In the genomic region with DNA sequence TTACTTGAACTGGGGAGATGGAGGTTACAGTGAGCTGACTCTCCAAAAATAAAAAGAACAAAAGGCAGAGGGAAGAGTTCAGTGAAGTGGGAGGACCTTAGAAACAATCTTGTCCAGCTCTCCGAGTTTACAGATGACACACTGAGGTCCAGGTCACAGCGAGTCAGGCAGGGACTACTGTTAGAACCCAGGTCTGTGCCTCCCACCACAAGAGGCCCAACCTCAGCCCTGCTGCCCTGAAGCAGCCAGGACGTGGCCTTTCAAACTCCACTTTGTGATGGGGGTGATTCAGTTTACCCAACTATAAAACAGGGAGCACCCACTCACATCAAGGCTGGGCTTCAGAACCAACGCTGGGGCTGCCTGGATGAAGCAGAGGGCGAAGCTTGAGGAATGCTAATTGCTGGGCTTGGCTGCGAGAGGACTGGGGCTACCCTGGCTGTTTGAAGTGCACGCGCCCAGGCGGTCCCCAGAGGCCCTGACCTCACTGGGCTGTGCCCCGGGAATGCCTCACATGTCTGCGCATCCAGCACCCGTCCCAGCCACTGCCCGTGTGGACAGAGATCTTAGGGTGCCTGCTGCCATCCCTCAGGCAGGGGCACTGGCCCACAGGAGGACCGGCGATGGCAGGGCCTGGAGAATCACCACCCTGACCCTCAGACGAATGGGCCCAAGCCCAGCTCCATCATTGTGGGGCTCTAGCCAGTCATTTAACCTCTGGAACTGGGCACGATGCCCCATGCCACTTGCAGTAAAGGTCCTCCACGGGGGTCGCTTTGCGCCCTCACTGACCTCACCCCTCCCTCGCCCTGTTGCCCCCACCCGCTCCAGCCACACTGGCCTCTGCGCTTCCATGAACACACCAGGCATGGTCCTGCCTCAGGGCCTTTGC, we compare ENCODE assay signal across 20 cellular contexts. TPM values are rescaled to one million over a fixed set of nuclear protein-coding genes. Genes with fewer than 3 reads are reported as not detected.
DNase-seq lines count a peak whose midpoint lies in the region; ATAC-seq and TF ChIP-seq lines count a peak whose summit lies in the region.
"Had no signal": no experiment of that assay in that cellular context is flagged by ENCODE, and none has a peak within 500 bp of the region (broad histone marks: within the 10 kb centered on the region; RNA-seq: fewer than 3 reads in every experiment).

No MANE protein-coding gene starts in this region.

- H3K4ac ChIP-seq in trophoblast cell (ENCODE audit: low read depth, low read length): no peak overlapping the region

- peak overlapping the region; percentile 15; the same call in 1 of the 2 replicates for H3K9ac ChIP-seq in SK-N-SH
- no peak overlapping the region for H3K9ac ChIP-seq in trophoblast cell (ENCODE audit: low read length)
- H3K9ac ChIP-seq: parathyroid adenoma had no signal

- H3K27me3 Mint-ChIP-seq in HFFc6 (ENCODE audit: insufficient read depth): peaks cover 4% of the 10 kb centered on the region
- H3K27me3 Mint-ChIP-seq in chondrocyte (ENCODE audit: low read depth): no peaks in the 10 kb centered on the region
- H3K27me3 Mint-ChIP-seq: T-helper 17 cell had no signal

- H4K12ac ChIP-seq in trophoblast cell (ENCODE audit: low read depth, low read length): no peak overlapping the region

- H3K27ac Mint-ChIP-seq in HFFc6 (peak overlapping the region; percentile 77), chondrocyte (ENCODE audit: unreplicated experiment) (no peak overlapping the region)

- peak overlapping the region; percentile 13 for H2BK12ac ChIP-seq in trophoblast cell (ENCODE audit: low read length)

- H3K79me2 ChIP-seq in SK-N-SH (ENCODE audit: insufficient read depth) (no peaks in the 10 kb centered on the region), trophoblast cell (ENCODE audit: control insufficient read depth, insufficient read depth, low read length, poor library complexity) (no peaks in the 10 kb centered on the region), OCI-LY7 (ENCODE audit: insufficient read depth, low read depth, low read length) (no peaks in the 10 kb centered on the region)
- H3K79me2 ChIP-seq: parathyroid adenoma had no signal

- H4K8ac ChIP-seq in trophoblast cell (ENCODE audit: low read depth, low read length): no peak overlapping the region

- H3K4me1 Mint-ChIP-seq in HFFc6 (ENCODE audit: low read depth) (peaks cover 38% of the 10 kb centered on the region), chondrocyte (ENCODE audit: low read depth) (peaks cover 15% of the 10 kb centered on the region)

- TF ChIP-seq CTCF in SK-N-SH (IDR thresholded peaks at IDR 0.05) (no peak), HFFc6 (IDR thresholded peaks at IDR 0.05) (no peak), chondrocyte (IDR thresholded peaks at IDR 0.05) (no peak), OCI-LY7 (conservative IDR thresholded peaks at IDR 0.05; ENCODE audit: low read length) (no peak)

- peak overlapping the region; percentile 29 for H3K14ac ChIP-seq in trophoblast cell (ENCODE audit: low read length)

- H2AFZ ChIP-seq in SK-N-SH (ENCODE audit: low read depth) (peak overlapping the region; percentile 44; the same call in 1 of the 2 replicates), trophoblast cell (ENCODE audit: insufficient read depth, low read length, poor library complexity) (no peak overlapping the region), OCI-LY7 (ENCODE audit: low read length) (no peak overlapping the region)
- H2AFZ ChIP-seq: parathyroid adenoma had no signal

- H3K9me3 Mint-ChIP-seq in HFFc6 (no peaks in the 10 kb centered on the region), chondrocyte (ENCODE audit: low read depth) (no peaks in the 10 kb centered on the region)
- H3K9me3 Mint-ChIP-seq: activated T-cell treated with anti-CD3 and anti-CD28 coated beads, Interleukin-2, amount 50 U/mL, for 4 hours; CD8-positive, alpha-beta memory T cell had no signal

- peaks cover 14% of the 10 kb centered on the region for H3F3A ChIP-seq in SK-N-SH (replicated peaks; ENCODE audit: insufficient read depth)

- H2BK5ac ChIP-seq in trophoblast cell (ENCODE audit: low read depth, low read length, poor library complexity): no peak overlapping the region

- TF ChIP-seq EP300 in SK-N-SH (IDR thresholded peaks at IDR 0.05; ENCODE audit: borderline replicate concordance in 1 of 2, low read depth in 1 of 2, low read length in 1 of 2): no peak

- H3K4me1 ChIP-seq in SK-N-SH (ENCODE audit: control insufficient read depth in 1 of 2, insufficient read depth in 2 of 2, low read depth in 1 of 2, low read length in 1 of 2): peaks cover 10 to 29% of the 10 kb centered on the region in 2 experiments; a peak in 2 of 4 replicates
- peaks cover 28 to 41% of the 10 kb centered on the region in 2 experiments for H3K4me1 ChIP-seq in trophoblast cell (ENCODE audit: control insufficient read depth in 1 of 2, insufficient read depth in 2 of 2, low read length in 2 of 2)
- peaks cover 9% of the 10 kb centered on the region for H3K4me1 ChIP-seq in OCI-LY7 (ENCODE audit: insufficient read depth, low read length, poor library complexity, severe bottlenecking)

- no peak overlapping the region for H3K23ac ChIP-seq in trophoblast cell (ENCODE audit: low read length)

- TF ChIP-seq RAD21 in SK-N-SH (IDR thresholded peaks at IDR 0.05; ENCODE audit: low read length): no peak

- POLR2A ChIA-PET in SK-N-SH (lab: Yijun Ruan, JAX): interaction anchor here (1.2 kb wide), 1 partner anchor 59 kb away, joined by 3 read pairs; no protein-coding TSS in a partner anchor
- POLR2A ChIA-PET in OCI-LY7 (lab: Charles Lee): no interaction called here

- H2BK120ac ChIP-seq in trophoblast cell (ENCODE audit: insufficient read depth, low read length, poor library complexity): peak overlapping the region; percentile 19

- H3K27ac ChIP-seq in SK-N-SH (ENCODE audit: low read depth in 2 of 2, low read length in 1 of 2): peak overlapping the region in 1 of 2 experiments; percentile 16; a peak in 2 of 4 replicates
- H3K27ac ChIP-seq in trophoblast cell (ENCODE audit: low read depth, low read length): no peak overlapping the region
- no peak overlapping the region for H3K27ac ChIP-seq in OCI-LY7 (ENCODE audit: low read depth, low read length, poor library complexity, severe bottlenecking)
- H3K27ac ChIP-seq: 22Rv1, parathyroid adenoma had no signal

- H3K36me3 Mint-ChIP-seq in HFFc6 (ENCODE audit: low read depth) (no peaks in the 10 kb centered on the region), chondrocyte (ENCODE audit: low read depth) (no peaks in the 10 kb centered on the region)
- H3K36me3 Mint-ChIP-seq: CD8-positive, alpha-beta memory T cell had no signal

- CTCF ChIA-PET in SK-N-SH (lab: Yijun Ruan, JAX) (interaction anchor here (0.8 kb wide), 1 partner anchor 31 kb away, joined by 3 read pairs; no protein-coding TSS in a partner anchor), OCI-LY7 (lab: Charles Lee; ENCODE audit: unreplicated experiment) (no interaction called here)

- no peak overlapping the region for H3K4me3 Mint-ChIP-seq in HFFc6
- no peak overlapping the region for H3K4me3 Mint-ChIP-seq in chondrocyte (ENCODE audit: unreplicated experiment)
- H3K4me3 Mint-ChIP-seq: activated T-cell treated with anti-CD3 and anti-CD28 coated beads, Interleukin-2, amount 50 U/mL, for 4 hours; CD8-positive, alpha-beta memory T cell; T-helper 17 cell had no signal

- ATAC-seq in SK-N-SH treated with all-trans-retinoic acid at 6 μM for 48 hours: no peak
- ATAC-seq in GM18498 (IDR thresholded peaks at IDR 0.05; ENCODE audit: unreplicated experiment): no peak
- ATAC-seq: activated T-cell treated with anti-CD3 and anti-CD28 coated beads, Interleukin-2, amount 50 U/mL, for 4 hours; T-helper 17 cell had no signal

- WGBS in SK-N-SH (ENCODE audit: low lambda C conversion rate): 86% methylated on average over 17 of the region's 23 CpGs
- WGBS in trophoblast cell (ENCODE audit: extremely low coverage, insufficient coverage, insufficient read length): no CpG with 5 or more reads among the region's 23 CpGs

- H3K36me3 ChIP-seq in SK-N-SH (replicated peaks in 1 of 2; ENCODE audit: control insufficient read depth in 1 of 2, insufficient read depth in 2 of 2, low read length in 1 of 2): no peaks in the 10 kb centered on the region
- H3K36me3 ChIP-seq in trophoblast cell (ENCODE audit: control insufficient read depth in 1 of 2, insufficient read depth in 2 of 2, low read length in 2 of 2): no peaks in the 10 kb centered on the region
- H3K36me3 ChIP-seq in OCI-LY7 (ENCODE audit: insufficient read depth, low read length): no peaks in the 10 kb centered on the region

- H3K4me2 ChIP-seq in SK-N-SH (no peak overlapping the region), trophoblast cell (ENCODE audit: low read length) (no peak overlapping the region), OCI-LY7 (ENCODE audit: low read length) (no peak overlapping the region)

- H4K91ac ChIP-seq in trophoblast cell (ENCODE audit: low read depth, low read length): peak overlapping the region; percentile 9

- DNase-seq in SK-N-SH (no peak), HFFc6 (peak; percentile 36), chondrocyte (ENCODE audit: low spot score) (peak; percentile 85), trophoblast cell (no peak), OCI-LY7 (ENCODE audit: low spot score) (no peak), glomerular visceral epithelial cell (ENCODE audit: extremely low spot score) (no peak)
- DNase-seq: activated CD4-positive, CD25-positive, alpha-beta regulatory T cell treated with anti-CD3 and anti-CD28 coated beads, Interleukin-2, amount 50 U/mL, for 72 hours; activated T-cell treated with anti-CD3 and anti-CD28 coated beads, Interleukin-2, amount 50 U/mL, for 4 hours; CD8-positive, alpha-beta memory T cell; cerebellar nuclear complex; head of caudate nucleus; MV-4-11; stimulated activated CD4-positive, alpha-beta T cell treated with anti-CD3 and anti-CD28 coated beads, Interleukin-12 subunit alpha, Interleukin-12 subunit beta, amount 100 ng/mL, for 4 hours; substantia nigra; T-helper 17 cell had no signal

- H3K4me3 ChIP-seq in SK-N-SH (ENCODE audit: low read depth in 2 of 2, low read length in 1 of 2): no peak overlapping the region
- peak overlapping the region; percentile 45 for H3K4me3 ChIP-seq in trophoblast cell (ENCODE audit: low read depth, low read length)
- no peak overlapping the region for H3K4me3 ChIP-seq in OCI-LY7 (ENCODE audit: low read depth, low read length, poor library complexity, severe bottlenecking)

- no peaks in the 10 kb centered on the region for H3K27me3 ChIP-seq in SK-N-SH (ENCODE audit: insufficient read depth)
- no peaks in the 10 kb centered on the region for H3K27me3 ChIP-seq in trophoblast cell (ENCODE audit: insufficient read depth, low read length)

- H3K9me3 ChIP-seq in SK-N-SH: no peaks in the 10 kb centered on the region
- peaks cover 2% of the 10 kb centered on the region for H3K9me3 ChIP-seq in trophoblast cell (ENCODE audit: insufficient read depth, low read depth, low read length)
- H3K9me3 ChIP-seq in OCI-LY7 (ENCODE audit: low read length): no peaks in the 10 kb centered on the region

- intact Hi-C loops in OCI-LY7 (cut with micrococcal nuclease; ENCODE audit: unreplicated experiment): no loop called here

- H4K20me1 ChIP-seq in SK-N-SH (ENCODE audit: insufficient read depth): no peaks in the 10 kb centered on the region
- H4K20me1 ChIP-seq in OCI-LY7 (ENCODE audit: insufficient read depth, low read length): no peaks in the 10 kb centered on the region

- H2AK5ac ChIP-seq in trophoblast cell (ENCODE audit: low read length): peak overlapping the region; percentile 5

- no TSS peak for BruUV-seq in OCI-LY7 (replicated peaks; lab: Mats Ljungman, UMichigan)

- H3K9me2 ChIP-seq in SK-N-SH: no peaks in the 10 kb centered on the region
- H3K9me2 ChIP-seq in OCI-LY7 (ENCODE audit: insufficient read depth, low read length): no peaks in the 10 kb centered on the region

- peak overlapping the region; percentile 13 for H3K18ac ChIP-seq in trophoblast cell (ENCODE audit: low read length)

- peaks cover 23% of the 10 kb centered on the region for H3K79me1 ChIP-seq in trophoblast cell (ENCODE audit: low read length)

RNA-seq across cellular contexts. Expression of gene SLC5A10, which starts 11.4 kb away (rescaled TPM):
- polyA plus RNA-seq in SK-N-SH (2012; rRNA removed): not detected in 2 replicates
- not detected in 2 replicates for polyA plus RNA-seq in SK-N-SH (2012; cell fraction: cytosol; rRNA removed)
- 0.01 TPM in 2 replicates for polyA plus RNA-seq in SK-N-SH (2012; cell fraction: nucleus; rRNA removed)
- not detected for total RNA-seq in HFFc6 (2021; fragmentation: NEBNext Ultra II Directional; extraction: Animal tissue kit (Norgen Biotek cat#: 25700))
- total RNA-seq in chondrocyte (not detected in 3 replicates), OCI-LY7 (2022) (not detected in 2 replicates)
- 0.21 and 0.25 TPM in 2 replicates for polyA plus RNA-seq in trophoblast cell (2013)
- total RNA-seq in OCI-LY7 (2014; rRNA removed; shearing (Covaris generic)): not detected in 2 replicates
- total RNA-seq: activated T-cell treated with anti-CD3 and anti-CD28 coated beads, Interleukin-2, amount 50 U/mL, for 4 hours; CD8-positive, alpha-beta memory T cell; HT-29; T-helper 17 cell had no signal
- polyA plus RNA-seq: CD8-positive, alpha-beta memory T cell had no signal

RNA-seq across cellular contexts. Expression of gene FAM83G, which starts 41.2 kb away (rescaled TPM):
- polyA plus RNA-seq in SK-N-SH (2012; rRNA removed): 6.4 and 6.5 TPM in 2 replicates
- 2.2 and 3.8 TPM in 2 replicates for polyA plus RNA-seq in SK-N-SH (2012; cell fraction: cytosol; rRNA removed)
- 13.1 and 14.0 TPM in 2 replicates for polyA plus RNA-seq in SK-N-SH (2012; cell fraction: nucleus; rRNA removed)
- 10 to 100 TPM; 21.0 to 24.0 (median 21.7) TPM for total RNA-seq in HFFc6 (2021; fragmentation: NEBNext Ultra II Directional; extraction: Animal tissue kit (Norgen Biotek cat#: 25700))
- total RNA-seq in chondrocyte (3.4 to 9.4 TPM (median 8.2 TPM) in 3 replicates), OCI-LY7 (2022) (9.1 and 10.4 TPM in 2 replicates)
- polyA plus RNA-seq in trophoblast cell (2013): 29.3 and 31.0 TPM in 2 replicates
- total RNA-seq in OCI-LY7 (2014; rRNA removed; shearing (Covaris generic)): 5.0 and 15.3 TPM in 2 replicates

Comparison
In these comparisons a context has a peak if more than half of its experiments do, and no peak if none do; other contexts are left out.
1. DNase-seq: peak in HFFc6 (single experiment) and chondrocyte (single experiment); none in SK-N-SH (single experiment), trophoblast cell (0 of 2), OCI-LY7 (single experiment) and glomerular visceral epithelial cell (single experiment).